In the genomic region with DNA sequence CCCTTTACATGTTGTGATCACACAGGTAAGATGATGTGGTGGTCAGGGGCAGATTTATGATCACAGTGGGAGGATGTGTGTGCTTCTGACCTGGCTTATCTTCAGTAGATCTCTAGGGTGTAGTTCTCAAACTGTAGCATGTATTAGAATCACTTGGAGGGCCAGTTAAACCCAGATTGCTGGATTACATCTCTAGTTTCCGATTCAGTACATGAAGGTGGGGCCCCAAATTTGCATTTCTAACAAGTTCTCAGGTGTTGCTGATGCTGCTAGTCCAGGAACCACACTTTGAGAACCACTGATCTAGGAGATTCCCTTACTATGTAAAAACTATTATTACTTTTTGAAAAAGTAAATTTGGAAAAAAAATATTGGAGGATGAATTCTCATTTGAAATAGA, we compare ENCODE assay signal across 23 cellular contexts.
DNase-seq lines count a peak whose midpoint lies in the region; ATAC-seq, FAIRE-seq and TF ChIP-seq lines count a peak whose summit lies in the region.
"Had no signal": no experiment of that assay in that cellular context is flagged by ENCODE, and none has a peak within 500 bp of the region (broad histone marks: within the 10 kb centered on the region; RNA-seq: fewer than 3 reads in every experiment).

No MANE protein-coding gene starts in this region.

- no peaks in the 10 kb centered on the region for H3K79me2 ChIP-seq in GM12878 (ENCODE audit: control insufficient read depth, insufficient read depth, low read length)

- SMC1A ChIA-PET in GM12878 (lab: Charles Lee; ENCODE audit: uncharacterized antibody, unreplicated experiment) = no interaction called here

- no peak overlapping the region for H3K27ac ChIP-seq in GM12878 (ENCODE audit: control insufficient read depth, insufficient read depth)
- H3K27ac ChIP-seq: HL-60, KMS-11 had no signal

- H3K9ac ChIP-seq in GM12878 (ENCODE audit: control insufficient read depth, insufficient read depth, low read length) = no peak overlapping the region
- H3K9ac ChIP-seq: KMS-11 had no signal

- no peak for TF ChIP-seq RAD21 in GM12878 (IDR thresholded peaks at IDR 0.05; ENCODE audit: insufficient read depth, low read depth, low read length)

- no peak for TF ChIP-seq POLR2A in GM12878 (IDR thresholded peaks at IDR 0.05; ENCODE audit: low read depth, low read length)

- H3K4me2 ChIP-seq in GM12878 (ENCODE audit: control insufficient read depth, insufficient read depth) = no peak overlapping the region
- H3K4me2 ChIP-seq: GM23338, KMS-11 had no signal

- ATAC-seq in GM18867 (IDR thresholded peaks at IDR 0.05; ENCODE audit: unreplicated experiment) (peak; percentile 66), HG02870 (IDR thresholded peaks at IDR 0.05; ENCODE audit: unreplicated experiment) (peak; percentile 42), GM12878 (peak; percentile 39)
- ATAC-seq: GM23338, HCT116 had no signal

- WGBS in GM12878 (ENCODE audit: insufficient coverage, insufficient replicate concordance, low lambda C conversion rate, missing lambda C conversion rate) = 0% methylated on average over 1 of the region's 1 CpG

- in situ Hi-C loops in GM12878 (cut with MboI) = no loop called here

- peak overlapping the region; percentile 24 for H3K27ac Mint-ChIP-seq in nephron progenitor cell
- H3K27ac Mint-ChIP-seq: CD4-positive, CD25-positive, alpha-beta regulatory T cell; CD8-positive, alpha-beta memory T cell; GM23338; HFFc6 had no signal

- no peak for TF ChIP-seq EP300 in GM12878 (IDR thresholded peaks at IDR 0.05; ENCODE audit: borderline replicate concordance in 1 of 2, control insufficient read depth in 1 of 2, low read depth in 2 of 2, low read length in 2 of 2)

- no peak overlapping the region for H3K4me3 Mint-ChIP-seq in nephron progenitor cell
- H3K4me3 Mint-ChIP-seq: CD4-positive, CD25-positive, alpha-beta regulatory T cell; CD8-positive, alpha-beta memory T cell; GM23338; HFFc6 had no signal

- no peak overlapping the region for H2AFZ ChIP-seq in GM12878 (ENCODE audit: control insufficient read depth, low read depth, low read length)
- H2AFZ ChIP-seq: GM23338 had no signal

- H3K4me1 ChIP-seq in GM12878 (ENCODE audit: control insufficient read depth, insufficient read depth, low read length) = no peaks in the 10 kb centered on the region
- H3K4me1 ChIP-seq: BE2C had no signal

- CTCF ChIA-PET in GM12878 (lab: Yijun Ruan, JAX) = interaction anchor here (0.7 kb wide), 1 partner anchor 1449 kb away, joined by 3 read pairs; no protein-coding TSS in a partner anchor

- DNase-seq in GM12878 (ENCODE audit: low read depth, low spot score) (no peak), nephron progenitor cell (no peak), activated T-cell treated with anti-CD3 and anti-CD28 coated beads for 4 hours (no peak), NCI-H187 (lab: John Stamatoyannopoulos, UW) (no peak), hypothalamus (lab: John Stamatoyannopoulos, UW) (no peak)
- DNase-seq: ACHN; BE2C; C1 segment of cervical spinal cord; CD4-positive, CD25-positive, alpha-beta regulatory T cell; CD8-positive, alpha-beta memory T cell; COR-L47; H7; HFFc6 had no signal

- peaks cover 3% of the 10 kb centered on the region for H3K4me1 Mint-ChIP-seq in nephron progenitor cell
- H3K4me1 Mint-ChIP-seq: CD4-positive, CD25-positive, alpha-beta regulatory T cell; CD8-positive, alpha-beta memory T cell had no signal

- H3K36me3 Mint-ChIP-seq in nephron progenitor cell (ENCODE audit: low read depth) = no peaks in the 10 kb centered on the region
- H3K36me3 Mint-ChIP-seq: CD4-positive, CD25-positive, alpha-beta regulatory T cell; CD8-positive, alpha-beta memory T cell had no signal

- no peaks in the 10 kb centered on the region for H3K9me3 ChIP-seq in GM12878 (replicated peaks; ENCODE audit: control insufficient read depth, insufficient read depth, low read length)
- H3K9me3 ChIP-seq: BE2C had no signal

- H3K4me3 ChIP-seq in GM12878 = no peak overlapping the region
- H3K4me3 ChIP-seq: GM23338 had no signal

- no peaks in the 10 kb centered on the region for H3K27me3 Mint-ChIP-seq in nephron progenitor cell (ENCODE audit: low read depth, poor library complexity)
- H3K27me3 Mint-ChIP-seq: CD4-positive, CD25-positive, alpha-beta regulatory T cell; CD8-positive, alpha-beta memory T cell had no signal

- H3K9me3 Mint-ChIP-seq in nephron progenitor cell = no peaks in the 10 kb centered on the region
- H3K9me3 Mint-ChIP-seq: GM23338 had no signal

- BruUV-seq in GM12878 (replicated peaks; lab: Mats Ljungman, UMichigan) = no TSS peak

- POLR2A ChIA-PET in GM12878 (lab: Charles Lee) = no interaction called here

- H3K36me3 ChIP-seq in GM12878 (ENCODE audit: control insufficient read depth in 2 of 2, insufficient read depth in 2 of 2, low read length in 1 of 2) = no peaks in the 10 kb centered on the region
- H3K36me3 ChIP-seq: BE2C had no signal

- FAIRE-seq in GM12878 (lab: Jason Lieb, UNC) = no peak
- FAIRE-seq: A204.1, D721Med, G401.6, GM19239 had no signal

- no peaks in the 10 kb centered on the region for H3K27me3 ChIP-seq in GM12878 (replicated peaks in 1 of 2; ENCODE audit: control insufficient read depth in 2 of 2, insufficient read depth in 2 of 2, low read length in 1 of 2)
- H3K27me3 ChIP-seq: BE2C had no signal

- no peaks in the 10 kb centered on the region for H4K20me1 ChIP-seq in GM12878 (ENCODE audit: control insufficient read depth, insufficient read depth)

- RAD21 ChIA-PET in GM12878 (lab: Charles Lee; ENCODE audit: unreplicated experiment) = no interaction called here

- no peak for TF ChIP-seq CTCF in GM12878 (IDR thresholded peaks at IDR 0.05 in 2 of 3, conservative IDR thresholded peaks at IDR 0.05 in 1 of 3; ENCODE audit: control insufficient read depth in 2 of 3, extremely low read depth in 1 of 3, insufficient read depth in 1 of 3, low read depth in 3 of 3, low read length in 3 of 3)
- TF ChIP-seq CTCF in nephron progenitor cell (IDR thresholded peaks at IDR 0.05) = no peak

- intact Hi-C loops in GM12878 (cut with micrococcal nuclease; ENCODE audit: unreplicated experiment) = no loop called here

TF ChIP-seq in GM12878, 131 proteins besides CTCF, POLR2A, EP300 and RAD21 (continues in another document):
- TF ChIP-seq, protein P1, sequence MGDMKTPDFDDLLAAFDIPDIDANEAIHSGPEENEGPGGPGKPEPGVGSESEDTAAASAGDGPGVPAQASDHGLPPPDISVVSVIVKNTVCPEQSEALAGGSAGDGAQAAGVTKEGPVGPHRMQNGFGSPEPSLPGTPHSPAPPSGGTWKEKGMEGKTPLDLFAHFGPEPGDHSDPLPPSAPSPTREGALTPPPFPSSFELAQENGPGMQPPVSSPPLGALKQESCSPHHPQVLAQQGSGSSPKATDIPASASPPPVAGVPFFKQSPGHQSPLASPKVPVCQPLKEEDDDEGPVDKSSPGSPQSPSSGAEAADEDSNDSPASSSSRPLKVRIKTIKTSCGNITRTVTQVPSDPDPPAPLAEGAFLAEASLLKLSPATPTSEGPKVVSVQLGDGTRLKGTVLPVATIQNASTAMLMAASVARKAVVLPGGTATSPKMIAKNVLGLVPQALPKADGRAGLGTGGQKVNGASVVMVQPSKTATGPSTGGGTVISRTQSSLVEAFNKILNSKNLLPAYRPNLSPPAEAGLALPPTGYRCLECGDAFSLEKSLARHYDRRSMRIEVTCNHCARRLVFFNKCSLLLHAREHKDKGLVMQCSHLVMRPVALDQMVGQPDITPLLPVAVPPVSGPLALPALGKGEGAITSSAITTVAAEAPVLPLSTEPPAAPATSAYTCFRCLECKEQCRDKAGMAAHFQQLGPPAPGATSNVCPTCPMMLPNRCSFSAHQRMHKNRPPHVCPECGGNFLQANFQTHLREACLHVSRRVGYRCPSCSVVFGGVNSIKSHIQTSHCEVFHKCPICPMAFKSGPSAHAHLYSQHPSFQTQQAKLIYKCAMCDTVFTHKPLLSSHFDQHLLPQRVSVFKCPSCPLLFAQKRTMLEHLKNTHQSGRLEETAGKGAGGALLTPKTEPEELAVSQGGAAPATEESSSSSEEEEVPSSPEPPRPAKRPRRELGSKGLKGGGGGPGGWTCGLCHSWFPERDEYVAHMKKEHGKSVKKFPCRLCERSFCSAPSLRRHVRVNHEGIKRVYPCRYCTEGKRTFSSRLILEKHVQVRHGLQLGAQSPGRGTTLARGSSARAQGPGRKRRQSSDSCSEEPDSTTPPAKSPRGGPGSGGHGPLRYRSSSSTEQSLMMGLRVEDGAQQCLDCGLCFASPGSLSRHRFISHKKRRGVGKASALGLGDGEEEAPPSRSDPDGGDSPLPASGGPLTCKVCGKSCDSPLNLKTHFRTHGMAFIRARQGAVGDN (IDR thresholded peaks at IDR 0.05) = no peak
- TF ChIP-seq ZNF274 (IDR thresholded peaks at IDR 0.05; ENCODE audit: insufficient read depth, insufficient read length) (no peak), CHD2 (IDR thresholded peaks at IDR 0.05; ENCODE audit: borderline replicate concordance, low read depth, low read length) (no peak), SMAD5 (IDR thresholded peaks at IDR 0.05; ENCODE audit: low read depth) (no peak), NFIC (IDR thresholded peaks at IDR 0.05; ENCODE audit: low read depth, low read length) (no peak), SIX5 (IDR thresholded peaks at IDR 0.05; ENCODE audit: low read depth, low read length, severe bottlenecking) (no peak), SP1 (IDR thresholded peaks at IDR 0.05; ENCODE audit: low read depth, low read length) (no peak), TCF7 (IDR thresholded peaks at IDR 0.05; ENCODE audit: borderline replicate concordance) (no peak), CREB1 (IDR thresholded peaks at IDR 0.05; ENCODE audit: low read depth) (no peak)
- TF ChIP-seq, protein P2, sequence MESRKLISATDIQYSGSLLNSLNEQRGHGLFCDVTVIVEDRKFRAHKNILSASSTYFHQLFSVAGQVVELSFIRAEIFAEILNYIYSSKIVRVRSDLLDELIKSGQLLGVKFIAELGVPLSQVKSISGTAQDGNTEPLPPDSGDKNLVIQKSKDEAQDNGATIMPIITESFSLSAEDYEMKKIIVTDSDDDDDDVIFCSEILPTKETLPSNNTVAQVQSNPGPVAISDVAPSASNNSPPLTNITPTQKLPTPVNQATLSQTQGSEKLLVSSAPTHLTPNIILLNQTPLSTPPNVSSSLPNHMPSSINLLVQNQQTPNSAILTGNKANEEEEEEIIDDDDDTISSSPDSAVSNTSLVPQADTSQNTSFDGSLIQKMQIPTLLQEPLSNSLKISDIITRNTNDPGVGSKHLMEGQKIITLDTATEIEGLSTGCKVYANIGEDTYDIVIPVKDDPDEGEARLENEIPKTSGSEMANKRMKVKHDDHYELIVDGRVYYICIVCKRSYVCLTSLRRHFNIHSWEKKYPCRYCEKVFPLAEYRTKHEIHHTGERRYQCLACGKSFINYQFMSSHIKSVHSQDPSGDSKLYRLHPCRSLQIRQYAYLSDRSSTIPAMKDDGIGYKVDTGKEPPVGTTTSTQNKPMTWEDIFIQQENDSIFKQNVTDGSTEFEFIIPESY (IDR thresholded peaks at IDR 0.05) = no peak
- TF ChIP-seq, protein P3, sequence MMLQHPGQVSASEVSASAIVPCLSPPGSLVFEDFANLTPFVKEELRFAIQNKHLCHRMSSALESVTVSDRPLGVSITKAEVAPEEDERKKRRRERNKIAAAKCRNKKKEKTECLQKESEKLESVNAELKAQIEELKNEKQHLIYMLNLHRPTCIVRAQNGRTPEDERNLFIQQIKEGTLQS (IDR thresholded peaks at IDR 0.05; ENCODE audit: borderline replicate concordance, extremely low read depth, low read depth, low read length) = no peak
